In the genomic region with DNA sequence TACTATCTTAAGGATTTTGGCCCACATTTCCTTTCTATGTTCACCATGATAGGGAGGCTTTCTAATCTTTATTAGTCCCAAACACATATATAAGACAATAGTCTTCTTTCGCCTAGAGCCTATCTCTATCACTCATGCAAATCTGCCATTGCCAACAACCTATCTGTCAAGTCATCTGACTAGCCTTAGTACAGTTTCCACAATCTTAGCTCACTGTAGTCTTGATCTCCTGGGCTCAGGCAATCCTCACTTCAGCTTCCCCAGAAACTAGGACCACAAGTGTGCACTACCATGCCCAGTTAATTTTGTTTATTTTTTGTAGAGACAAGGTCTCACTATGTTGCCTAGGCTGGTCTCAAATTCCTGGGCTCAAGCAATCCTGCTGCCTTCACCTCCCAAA, we compare ENCODE assay signal across 17 cellular contexts. TPM values are rescaled to one million over a fixed set of nuclear protein-coding genes. Genes with fewer than 3 reads are reported as not detected.
DNase-seq lines count a peak whose midpoint lies in the region; ATAC-seq and TF ChIP-seq lines count a peak whose summit lies in the region.
"Had no signal": no experiment of that assay in that cellular context is flagged by ENCODE, and none has a peak within 500 bp of the region (broad histone marks: within the 10 kb centered on the region; RNA-seq: fewer than 3 reads in every experiment).

No MANE protein-coding gene starts in this region.

- H3K27ac ChIP-seq in mesenchymal stem cell (ENCODE audit: low read length, poor library complexity, severe bottlenecking) = no peak overlapping the region
- H3K27ac ChIP-seq in colonic mucosa = no peak overlapping the region
- H3K27ac ChIP-seq in breast epithelium = no peak overlapping the region
- H3K27ac ChIP-seq: A549, C4-2B had no signal

- H3K36me3 ChIP-seq in mesenchymal stem cell (ENCODE audit: control insufficient read depth in 1 of 2, insufficient read depth in 2 of 2, low read depth in 1 of 2, low read length in 2 of 2) = peaks cover 20 to 97% of the 10 kb centered on the region in 2 experiments
- peaks cover 13% of the 10 kb centered on the region for H3K36me3 ChIP-seq in colonic mucosa
- no peaks in the 10 kb centered on the region for H3K36me3 ChIP-seq in breast epithelium

- no peak overlapping the region for H2AK5ac ChIP-seq in mesenchymal stem cell (ENCODE audit: low read length, severe bottlenecking)

- H2BK12ac ChIP-seq in mesenchymal stem cell (ENCODE audit: low read length in 2 of 2) = no peak overlapping the region

- no peaks in the 10 kb centered on the region for H3K9me3 Mint-ChIP-seq in HFFc6
- no peaks in the 10 kb centered on the region for H3K9me3 Mint-ChIP-seq in dendritic cell treated with granulocyte-macrophage colony-stimulating factor and Interleukin-4, amounts not matched to agents 40 ng/mL and 50 ng/mL, for 4 days
- H3K9me3 Mint-ChIP-seq: CD8-positive, alpha-beta T cell had no signal

- no peak overlapping the region for H2BK120ac ChIP-seq in mesenchymal stem cell (ENCODE audit: low read depth, low read length)

- H3K23ac ChIP-seq in mesenchymal stem cell (ENCODE audit: low read length in 2 of 2) = no peak overlapping the region

- no peaks in the 10 kb centered on the region for H3K4me1 ChIP-seq in mesenchymal stem cell (ENCODE audit: control insufficient read depth, insufficient read depth, low read depth, low read length)
- no peaks in the 10 kb centered on the region for H3K4me1 ChIP-seq in colonic mucosa
- no peaks in the 10 kb centered on the region for H3K4me1 ChIP-seq in breast epithelium
- H3K4me1 ChIP-seq: BE2C, Caco-2 had no signal

- H3K9ac ChIP-seq in mesenchymal stem cell (ENCODE audit: low read length) (peak overlapping the region; percentile 6), colonic mucosa (ENCODE audit: low read depth in 2 of 2, low read length in 2 of 2) (no peak overlapping the region)

- DNase-seq in HFFc6 (no peak), T-helper 17 cell (no peak), mesenchymal stem cell (no peak), colonic mucosa (no peak), breast epithelium (ENCODE audit: low spot score in 2 of 2) (no peak)
- DNase-seq: BE2C; Caco-2; CD8-positive, alpha-beta T cell; DND-41; GDM1; HCEC 1CT had no signal

- no peak overlapping the region for H4K91ac ChIP-seq in mesenchymal stem cell (ENCODE audit: low read length)

- no peak overlapping the region for H3K4ac ChIP-seq in mesenchymal stem cell (ENCODE audit: low read depth in 1 of 2, low read length in 2 of 2)

- H3K4me1 Mint-ChIP-seq in HFFc6 (ENCODE audit: low read depth) = peaks cover 27% of the 10 kb centered on the region
- H3K4me1 Mint-ChIP-seq in T-helper 17 cell = peaks cover 30% of the 10 kb centered on the region
- H3K4me1 Mint-ChIP-seq in dendritic cell treated with granulocyte-macrophage colony-stimulating factor and Interleukin-4, amounts not matched to agents 40 ng/mL and 50 ng/mL, for 4 days (ENCODE audit: low read depth) = peaks cover 54% of the 10 kb centered on the region

- H3K27me3 ChIP-seq in mesenchymal stem cell (ENCODE audit: control insufficient read depth in 1 of 2, insufficient read depth in 1 of 2, low read length in 2 of 2) (no peaks in the 10 kb centered on the region), colonic mucosa (no peaks in the 10 kb centered on the region), breast epithelium (no peaks in the 10 kb centered on the region)
- H3K27me3 ChIP-seq: BE2C had no signal

- H2BK5ac ChIP-seq in mesenchymal stem cell (ENCODE audit: low read depth, low read length, poor library complexity, severe bottlenecking) = no peak overlapping the region

- TF ChIP-seq CTCF in HFFc6 (IDR thresholded peaks at IDR 0.05) = no peak
- TF ChIP-seq CTCF in colonic mucosa (IDR thresholded peaks at IDR 0.05) = no peak
- no peak for TF ChIP-seq CTCF in breast epithelium (IDR thresholded peaks at IDR 0.05)

- WGBS in mesenchymal stem cell = 91% methylated on average over 1 of the region's 1 CpG

- no peak overlapping the region for H4K8ac ChIP-seq in mesenchymal stem cell (ENCODE audit: low read length)

- peaks cover 15% of the 10 kb centered on the region for H3K79me1 ChIP-seq in mesenchymal stem cell (replicated peaks; ENCODE audit: low read length, poor library complexity, severe bottlenecking)

- intact Hi-C loops in dendritic cell treated with granulocyte-macrophage colony-stimulating factor and Interleukin-4, amounts not matched to agents 40 ng/mL and 50 ng/mL, for 4 days (cut with micrococcal nuclease) = no loop called here
- intact Hi-C loops in colonic mucosa (cut with DNase I) (no loop called here), breast epithelium (cut with DNase I; ENCODE audit: low total_unique reads) (no loop called here)

- no peak overlapping the region for H3K18ac ChIP-seq in mesenchymal stem cell (ENCODE audit: low read depth in 1 of 2, low read length in 2 of 2)

- ATAC-seq in T-helper 17 cell (no peak), HG03095 (IDR thresholded peaks at IDR 0.05; ENCODE audit: unreplicated experiment) (no peak), GM18909 (IDR thresholded peaks at IDR 0.05; ENCODE audit: poor library complexity, unreplicated experiment) (no peak)
- ATAC-seq: A549; CD8-positive, alpha-beta T cell; K562 had no signal

- H3K27ac Mint-ChIP-seq in HFFc6 (peak overlapping the region; percentile 59; the same call in 1 of the 2 replicates), T-helper 17 cell (peak overlapping the region; percentile 34)
- H3K27ac Mint-ChIP-seq in dendritic cell treated with granulocyte-macrophage colony-stimulating factor and Interleukin-4, amounts not matched to agents 40 ng/mL and 50 ng/mL, for 4 days = peak overlapping the region; percentile 72
- H3K27ac Mint-ChIP-seq: CD8-positive, alpha-beta T cell had no signal

- H3K36me3 Mint-ChIP-seq in HFFc6 (ENCODE audit: low read depth) = peaks cover 41% of the 10 kb centered on the region
- peaks cover 4% of the 10 kb centered on the region for H3K36me3 Mint-ChIP-seq in T-helper 17 cell (ENCODE audit: low read depth)
- peaks cover 86% of the 10 kb centered on the region for H3K36me3 Mint-ChIP-seq in dendritic cell treated with granulocyte-macrophage colony-stimulating factor and Interleukin-4, amounts not matched to agents 40 ng/mL and 50 ng/mL, for 4 days (ENCODE audit: low read depth)

- no peak overlapping the region for H3K4me3 Mint-ChIP-seq in HFFc6
- no peak overlapping the region for H3K4me3 Mint-ChIP-seq in T-helper 17 cell
- no peak overlapping the region for H3K4me3 Mint-ChIP-seq in dendritic cell treated with granulocyte-macrophage colony-stimulating factor and Interleukin-4, amounts not matched to agents 40 ng/mL and 50 ng/mL, for 4 days
- H3K4me3 Mint-ChIP-seq: CD8-positive, alpha-beta T cell had no signal

- TF ChIP-seq POLR2A in breast epithelium (IDR thresholded peaks at IDR 0.05) = no peak

- H3K4me2 ChIP-seq in mesenchymal stem cell (ENCODE audit: low read length, poor library complexity, severe bottlenecking) = no peak overlapping the region
- H3K4me2 ChIP-seq: A549 had no signal

- H3K4me3 ChIP-seq in mesenchymal stem cell (ENCODE audit: insufficient read depth in 1 of 2, low read depth in 1 of 2, low read length in 2 of 2) = no peak overlapping the region
- no peak overlapping the region for H3K4me3 ChIP-seq in colonic mucosa
- H3K4me3 ChIP-seq in breast epithelium = no peak overlapping the region
- H3K4me3 ChIP-seq: A549, K562 had no signal

- no peaks in the 10 kb centered on the region for H3K9me3 ChIP-seq in T-helper 17 cell (ENCODE audit: control insufficient read depth, low read length, poor library complexity, severe bottlenecking)
- H3K9me3 ChIP-seq in mesenchymal stem cell (ENCODE audit: control insufficient read depth, low read length) = no peaks in the 10 kb centered on the region
- no peaks in the 10 kb centered on the region for H3K9me3 ChIP-seq in colonic mucosa
- H3K9me3 ChIP-seq in breast epithelium = no peaks in the 10 kb centered on the region
- H3K9me3 ChIP-seq: A549, BE2C, Caco-2 had no signal

- no peak overlapping the region for H3K14ac ChIP-seq in mesenchymal stem cell (ENCODE audit: low read length in 2 of 2)

- H2BK15ac ChIP-seq in mesenchymal stem cell (ENCODE audit: low read depth, poor library complexity, severe bottlenecking) = no peak overlapping the region

- H3K27me3 Mint-ChIP-seq in HFFc6 (ENCODE audit: insufficient read depth) (no peaks in the 10 kb centered on the region; the same call in 1 of the 2 replicates), T-helper 17 cell (no peaks in the 10 kb centered on the region)
- no peaks in the 10 kb centered on the region for H3K27me3 Mint-ChIP-seq in dendritic cell treated with granulocyte-macrophage colony-stimulating factor and Interleukin-4, amounts not matched to agents 40 ng/mL and 50 ng/mL, for 4 days

- H2AFZ ChIP-seq in mesenchymal stem cell (ENCODE audit: low read depth, low read length) = no peak overlapping the region

RNA-seq across cellular contexts. Expression of a gene that starts 6.9 kb away (rescaled TPM):
- 10 to 100 TPM; 47.3 to 58.8 (median 55.5) TPM for total RNA-seq in HFFc6 (2021; fragmentation: NEBNext Ultra II Directional; extraction: Animal tissue kit (Norgen Biotek cat#: 25700))
- total RNA-seq in T-helper 17 cell (10 to 100 TPM; 65.8 to 70.6 TPM), colonic mucosa (10 to 100 TPM; 37.4 to 48.8 TPM), breast epithelium (10 to 100 TPM; 30.2 to 53.7 (median 36.4) TPM)
- 26.7 TPM for polyA plus RNA-seq in mesenchymal stem cell (2013, experiment 1 of 2)
- polyA plus RNA-seq in mesenchymal stem cell (2013, experiment 2 of 2) = 26.8 TPM

RNA-seq across cellular contexts. Expression of a gene that starts 12.3 kb away (rescaled TPM):
- 10 to 100 TPM; 18.7 to 26.9 (median 20.4) TPM for total RNA-seq in HFFc6 (2021; fragmentation: NEBNext Ultra II Directional; extraction: Animal tissue kit (Norgen Biotek cat#: 25700))
- 10 to 100 TPM; 26.3 to 27.3 TPM for total RNA-seq in T-helper 17 cell
- polyA plus RNA-seq in mesenchymal stem cell (2013, experiment 1 of 2) = 15.6 TPM
- polyA plus RNA-seq in mesenchymal stem cell (2013, experiment 2 of 2) = 16.9 TPM
- 10 to 100 TPM; 11.2 to 14.8 TPM for total RNA-seq in colonic mucosa
- 10 to 100 TPM; 13.0 to 28.8 (median 16.4) TPM for total RNA-seq in breast epithelium

RNA-seq across cellular contexts. Expression of a gene that starts 41.9 kb away (rescaled TPM):
- total RNA-seq in HFFc6 (2021; fragmentation: NEBNext Ultra II Directional; extraction: Animal tissue kit (Norgen Biotek cat#: 25700)) = 100 to 1,000 TPM; 111 to 125 (median 112) TPM
- total RNA-seq in T-helper 17 cell = 10 to 100 TPM; 26.9 to 29.5 TPM
- 72.1 TPM for polyA plus RNA-seq in mesenchymal stem cell (2013, experiment 1 of 2)
- polyA plus RNA-seq in mesenchymal stem cell (2013, experiment 2 of 2) = 75.9 TPM
- total RNA-seq in colonic mucosa = 100 to 1,000 TPM in 1 of 2 donors, 10 to 100 TPM in 1; 88.6 to 128 TPM
- total RNA-seq in breast epithelium = 10 to 100 TPM; 40.8 to 54.1 (median 47.1) TPM
